1 cellular context compared by ENCODE assay signal in the genomic region with DNA sequence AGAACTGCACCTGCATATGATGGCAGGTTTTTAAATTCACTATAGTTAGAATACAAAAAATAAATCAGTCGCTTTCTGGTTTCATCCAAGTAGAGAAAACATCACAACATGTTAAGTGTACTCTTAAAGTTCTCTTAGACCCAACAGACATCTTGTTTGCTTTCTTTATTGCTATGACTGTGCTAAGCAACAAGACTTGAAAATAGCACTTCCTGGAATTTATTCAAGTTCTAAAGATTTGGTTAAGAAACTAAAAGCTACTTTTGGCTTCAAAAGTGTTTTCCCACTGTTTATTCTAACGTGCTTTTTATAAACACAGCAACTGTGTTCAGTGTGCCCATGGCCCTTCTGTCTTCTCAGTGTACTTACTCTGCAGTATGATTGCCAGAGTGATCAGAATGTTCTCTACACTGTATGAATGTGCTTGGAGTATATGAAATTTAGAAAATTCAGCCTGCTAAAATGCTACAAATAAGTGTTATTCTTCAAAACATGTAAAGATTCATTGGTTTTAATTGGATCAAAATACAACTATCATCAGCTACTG.
TF ChIP-seq lines count a peak whose summit lies in the region.

No MANE protein-coding gene starts in this region.

TF ChIP-seq in IMR-90, 13 proteins besides CTCF, POLR2A, EP300 and RAD21 (continued from another document):
- no peak for TF ChIP-seq MAZ (IDR thresholded peaks at IDR 0.05; ENCODE audit: borderline replicate concordance, low read depth, low read length)
- no peak for TF ChIP-seq RCOR1 (IDR thresholded peaks at IDR 0.05; ENCODE audit: insufficient replicate concordance, low read length)
- no peak for TF ChIP-seq MXI1 (IDR thresholded peaks at IDR 0.05; ENCODE audit: borderline replicate concordance, low read depth, low read length)
- no peak for TF ChIP-seq MAFK (IDR thresholded peaks at IDR 0.05; ENCODE audit: low read depth, low read length)
- TF ChIP-seq SMC3 (IDR thresholded peaks at IDR 0.05; ENCODE audit: low read depth, low read length) = no peak
- TF ChIP-seq CHD1 (IDR thresholded peaks at IDR 0.05; ENCODE audit: low read depth, low read length) = no peak
- TF ChIP-seq USF2 (IDR thresholded peaks at IDR 0.05; ENCODE audit: low read depth, low read length) = no peak
- TF ChIP-seq CEBPB (IDR thresholded peaks at IDR 0.05; ENCODE audit: low read depth, low read length) = no peak
